Comparison of ENCODE assay signal across 28 cellular contexts in genomic region chr15:25224396-25224795, GRCh38.
"Had no signal": no experiment of that assay in that cellular context is flagged by ENCODE, and none has a peak within 500 bp of the region (broad histone marks: within the 10 kb centered on the region; RNA-seq: fewer than 3 reads in every experiment).

No MANE protein-coding gene starts in this region.

- H3K4me3 ChIP-seq: colonic mucosa, coronary artery, dorsolateral prefrontal cortex, esophagus muscularis mucosa, esophagus squamous epithelium, gastrocnemius medialis, gastroesophageal sphincter, heart left ventricle, heart right ventricle had no signal

- H3K4me1 ChIP-seq: colonic mucosa, esophagus muscularis mucosa, esophagus squamous epithelium, foreskin keratinocyte, gastrocnemius medialis, gastroesophageal sphincter, heart left ventricle, heart right ventricle had no signal

- H3K36me3 ChIP-seq: colonic mucosa, esophagus muscularis mucosa, esophagus squamous epithelium, gastrocnemius medialis, gastroesophageal sphincter, heart left ventricle, heart right ventricle had no signal

- H3K9me3 ChIP-seq: colonic mucosa, gastrocnemius medialis had no signal

- ATAC-seq: effector memory CD8-positive, alpha-beta T cell; esophagus mucosa; foreskin keratinocyte; gastrocnemius medialis; gastroesophageal sphincter; heart left ventricle; heart right ventricle had no signal

- FAIRE-seq: colon, endometrium, endothelial cell of umbilical vein, frontal cortex had no signal

- H3K27ac ChIP-seq: colonic mucosa, coronary artery, dorsolateral prefrontal cortex, epithelial cell of prostate, esophagus muscularis mucosa, esophagus squamous epithelium, foreskin keratinocyte, gastrocnemius medialis, gastroesophageal sphincter, heart left ventricle, heart right ventricle had no signal

- DNase-seq: colonic mucosa; cortex of kidney; dermis blood vessel endothelial cell; dorsolateral prefrontal cortex; effector CD4-positive, alpha-beta T cell; effector CD8-positive, alpha-beta T cell; effector memory CD4-positive, alpha-beta T cell; effector memory CD8-positive, alpha-beta T cell; endodermal cell; erythroblast; esophagus squamous epithelium; foreskin fibroblast; foreskin keratinocyte; foreskin melanocyte; gastrocnemius medialis; glutamatergic neuron; head of caudate nucleus; heart left ventricle; heart right ventricle had no signal

- H3K27me3 ChIP-seq: colonic mucosa, dorsolateral prefrontal cortex, esophagus muscularis mucosa, esophagus squamous epithelium, foreskin keratinocyte, gastrocnemius medialis, gastroesophageal sphincter, heart left ventricle, heart right ventricle had no signal
